ENCODE assay signal across 8 cellular contexts in genomic region chr15:74695597-74696397, GRCh38. TPM values are rescaled to one million over a fixed set of nuclear protein-coding genes. Genes with fewer than 3 reads are reported as not detected.
DNase-seq lines count a peak whose midpoint lies in the region; ATAC-seq, FAIRE-seq and TF ChIP-seq lines count a peak whose summit lies in the region.

Gene EDC3 (minus strand): TSS chr15:74696024. CDS start chr15:74675124, 20,900 bp downstream.

- peak within 1 kb of the TSS; percentile 62 to 95 (median 92) for H3K4me3 ChIP-seq in keratinocyte (ENCODE audit: control insufficient read depth in 2 of 3, extremely low read depth in 1 of 3, insufficient read depth in 2 of 3, low read depth in 1 of 3, low read length in 3 of 3)

- peak within 1 kb of the TSS; percentile 95 for H3K27ac ChIP-seq in keratinocyte (ENCODE audit: control insufficient read depth, insufficient read depth, low read length)

- peak within 1 kb of the TSS; percentile 90 for H3K4me2 ChIP-seq in keratinocyte (ENCODE audit: control insufficient read depth, extremely low read depth, insufficient read depth, low read depth, low read length)

- peaks cover 47% of the 10 kb centered on the region for H3K79me2 ChIP-seq in keratinocyte (ENCODE audit: control insufficient read depth, insufficient read depth, low read length)

- no peak for FAIRE-seq in keratinocyte (lab: Jason Lieb, UNC)

- dilution Hi-C loops in keratinocyte (cut with MboI; ENCODE audit: extremely low pct_ligation_motif_present, low sequenced_read_pairs): no loop called here

- H3K36me3 ChIP-seq in keratinocyte (ENCODE audit: control insufficient read depth in 2 of 2, extremely low read depth in 1 of 2, insufficient read depth in 2 of 2, low read length in 2 of 2): peaks cover 0 to 3% of the 10 kb centered on the region in 2 experiments

- H4K20me1 ChIP-seq in keratinocyte (ENCODE audit: control insufficient read depth, extremely low read depth, insufficient read depth, low read length): no peaks in the 10 kb centered on the region

- H3K27me3 ChIP-seq in keratinocyte (ENCODE audit: control insufficient read depth, extremely low read depth, insufficient read depth, low read length): no peaks in the 10 kb centered on the region

- ATAC-seq in HG03103 (IDR thresholded peaks at IDR 0.05; ENCODE audit: low read depth, unreplicated experiment): peak; percentile 91

- no peaks in the 10 kb centered on the region for H3K9me1 ChIP-seq in keratinocyte (ENCODE audit: control insufficient read depth, extremely low read depth, insufficient read depth, low read length)

- H3K9ac ChIP-seq in keratinocyte (ENCODE audit: control insufficient read depth, extremely low read depth, insufficient read depth, low read length): peak within 1 kb of the TSS; percentile 99

- H2AFZ ChIP-seq in keratinocyte (ENCODE audit: control insufficient read depth, low read length): peak within 1 kb of the TSS; percentile 98

- DNase-seq in NCI-H2081 (lab: John Stamatoyannopoulos, UW) (peak; percentile 74 to 84), NCI-H2081 treated with DMSO at 0.1 percent for 48 hours (lab: John Stamatoyannopoulos, UW) (no peak), NCI-H345 (lab: John Stamatoyannopoulos, UW) (peak; percentile 85), cerebellar cortex (ENCODE audit: low spot score) (peak; percentile 91), keratinocyte (ENCODE audit: low read depth, low spot score) (peak; percentile 11)
- peak; percentile 81 for DNase-seq in activated CD4-positive, CD25-positive, alpha-beta regulatory T cell treated with anti-CD3 and anti-CD28 coated beads, Interleukin-2, amount 50 U/mL, for 72 hours
- peak; percentile 72 to 82 (median 79) for DNase-seq in stimulated activated CD4-positive, alpha-beta T cell treated with anti-CD3 and anti-CD28 coated beads, Interleukin-12 subunit alpha, Interleukin-12 subunit beta, amount 100 ng/mL, for 48 hours (ENCODE audit: low read depth in 2 of 3, low spot score in 1 of 3)

- H3K4me1 ChIP-seq in keratinocyte (ENCODE audit: control insufficient read depth, extremely low read depth, insufficient read depth, low read length): peaks cover 14% of the 10 kb centered on the region

- no peaks in the 10 kb centered on the region for H3K9me3 ChIP-seq in keratinocyte (ENCODE audit: control insufficient read depth, low read depth, low read length)

- no peak for TF ChIP-seq CTCF in keratinocyte (optimal IDR thresholded peaks at IDR 0.05 in 1 of 3, IDR thresholded peaks at IDR 0.05 in 1 of 3, conservative IDR thresholded peaks at IDR 0.05 in 1 of 3; ENCODE audit: extremely low read depth in 1 of 3, insufficient read depth in 2 of 3, low read length in 3 of 3)

RNA-seq across cellular contexts. Expression of gene EDC3, which starts in this region (rescaled TPM):
- polyA plus RNA-seq in keratinocyte: 33.6 to 45.4 TPM (median 38.1 TPM) in 3 replicates
- polyA plus RNA-seq in keratinocyte (2011; ENCODE audit: low read depth): 5.6 TPM
- 22.7 and 30.3 TPM in 2 replicates for polyA plus RNA-seq in keratinocyte (2011; cell fraction: cytosol; rRNA removed)
- polyA plus RNA-seq in keratinocyte (2011; cell fraction: nucleus; rRNA removed): 56.6 and 67.7 TPM in 2 replicates
- 19.6 and 28.7 TPM in 2 replicates for polyA plus RNA-seq in keratinocyte (2012; ENCODE audit: low replicate concordance)
- polyA minus RNA-seq in keratinocyte: 34.5 to 76.0 TPM (median 69.5 TPM) in 3 replicates
- polyA minus RNA-seq in keratinocyte (2011; cell fraction: cytosol; rRNA and poly(A)+ RNA removed): 28.6 TPM
- polyA minus RNA-seq in keratinocyte (2011; cell fraction: nucleus; rRNA and poly(A)+ RNA removed): 37.0 and 37.9 TPM in 2 replicates
